Comparison of ENCODE assay signal across 18 cellular contexts in the genomic region with DNA sequence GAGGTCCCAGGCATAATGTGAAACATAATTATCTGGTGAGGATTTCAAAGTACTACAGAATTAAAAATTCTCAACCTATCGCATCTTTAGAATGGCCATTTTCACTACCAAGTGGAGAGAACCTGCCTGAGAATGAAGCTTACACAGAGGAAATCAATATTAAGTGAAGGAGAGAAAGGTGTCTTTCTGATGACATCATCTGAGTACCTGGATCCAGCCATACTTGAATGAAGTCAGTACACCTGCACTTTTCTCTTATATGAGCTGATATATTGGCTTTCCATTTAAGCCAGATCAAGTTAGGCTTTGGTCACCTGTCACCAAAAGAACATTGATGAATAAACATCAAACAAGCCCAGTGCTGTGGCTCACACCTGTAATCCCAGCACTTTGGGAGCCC.
"Had no signal": no experiment of that assay in that cellular context is flagged by ENCODE, and none has a peak within 500 bp of the region (broad histone marks: within the 10 kb centered on the region; RNA-seq: fewer than 3 reads in every experiment).

No MANE protein-coding gene starts in this region.

- H3K4me3 ChIP-seq: uterus had no signal

- H3K36me3 ChIP-seq: uterus had no signal

- H3K27me3 ChIP-seq: uterus had no signal

- H3K4me3 Mint-ChIP-seq: activated T-cell treated with anti-CD3 and anti-CD28 coated beads, Interleukin-2, amount 50 U/mL, for 72 hours; brain; natural killer cell; T-helper 2 cell treated with Interferon-gamma antibody and Interleukin-4, amounts not matched to agents 5 μg/mL and 100 μg/mL, for 36 hours had no signal

- DNase-seq: activated CD4-positive, alpha-beta T cell treated with anti-CD3 and anti-CD28 coated beads for 1 hour; activated effector memory CD4-positive, alpha-beta T cell treated with Interleukin-2 at 50 U/mL for 16 hours; activated naive CD4-positive, alpha-beta T cell treated with anti-CD3 and anti-CD28 coated beads, Interleukin-2, amount 50 U/mL, for 16 hours; activated T-cell treated with anti-CD3 and anti-CD28 coated beads, Interleukin-2, amount 50 U/mL, for 72 hours; aorta; midbrain; natural killer cell; retina; stimulated activated CD4-positive, alpha-beta T cell treated with anti-CD3 and anti-CD28 coated beads, Interleukin-2, amount 100 ng/mL, for 48 hours; stimulated activated CD8-positive, alpha-beta memory T cell treated with anti-CD3 and anti-CD28 coated beads, Interleukin-4, amount 100 ng/mL, for 48 hours; stimulated activated naive B cell treated with anti-CD40 and anti-IgM and Interleukin-4, amounts not matched to agents 10 μg/mL and 1 μg/mL and 100 μg/mL, for 72 hours; uterus had no signal

- ATAC-seq: activated T-cell treated with anti-CD3 and anti-CD28 coated beads, Interleukin-2, amount 50 U/mL, for 72 hours; natural killer cell had no signal

- FAIRE-seq: endometrium, islet of Langerhans had no signal

- H3K27ac Mint-ChIP-seq: activated T-cell treated with anti-CD3 and anti-CD28 coated beads, Interleukin-2, amount 50 U/mL, for 72 hours; natural killer cell; progenitor cell of endocrine pancreas; T-helper 2 cell treated with Interferon-gamma antibody and Interleukin-4, amounts not matched to agents 5 μg/mL and 100 μg/mL, for 36 hours had no signal

- H3K9me3 Mint-ChIP-seq: activated T-cell treated with anti-CD3 and anti-CD28 coated beads, Interleukin-2, amount 50 U/mL, for 72 hours; natural killer cell; T-helper 2 cell treated with Interferon-gamma antibody and Interleukin-4, amounts not matched to agents 5 μg/mL and 100 μg/mL, for 36 hours had no signal

- H3K27me3 Mint-ChIP-seq: progenitor cell of endocrine pancreas had no signal

- H3K4me1 Mint-ChIP-seq: natural killer cell had no signal

- H3K9me3 ChIP-seq: uterus had no signal

- H3K27ac ChIP-seq: uterus, VCaP had no signal

- H3K36me3 Mint-ChIP-seq: brain, natural killer cell had no signal

- H3K4me1 ChIP-seq: uterus had no signal
